16 cellular contexts compared by ENCODE assay signal in the genomic region with DNA sequence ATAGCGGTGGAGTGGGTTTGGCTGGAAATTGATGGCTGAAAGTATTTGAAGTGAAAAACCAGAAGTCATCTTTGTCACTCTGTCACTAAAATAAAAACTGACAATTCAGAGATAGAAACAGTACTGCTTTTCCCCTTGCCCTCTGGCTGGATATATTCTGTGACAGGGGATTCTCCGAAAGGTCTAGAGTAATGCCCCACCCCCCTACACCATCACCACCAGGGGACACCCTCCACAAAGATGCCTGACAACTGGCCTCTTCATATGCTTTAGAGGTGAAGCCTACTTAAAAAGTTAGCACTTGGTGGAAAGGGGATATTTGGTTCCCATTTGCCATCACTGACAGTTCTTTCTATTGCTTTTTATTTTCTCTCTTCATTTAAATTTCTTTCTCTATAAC.
DNase-seq lines count a peak whose midpoint lies in the region; ATAC-seq and TF ChIP-seq lines count a peak whose summit lies in the region.
"Had no signal": no experiment of that assay in that cellular context is flagged by ENCODE, and none has a peak within 500 bp of the region (broad histone marks: within the 10 kb centered on the region; RNA-seq: fewer than 3 reads in every experiment).

No MANE protein-coding gene starts in this region.

- in situ Hi-C loops in gastrocnemius medialis (cut with MboI; ENCODE audit: low sequenced_read_pairs in 4 of 4) = no loop called here

- intact Hi-C loops in gastrocnemius medialis (cut with DNase I; ENCODE audit: low total_unique reads) = no loop called here
- intact Hi-C loops in sigmoid colon (cut with DNase I) = no loop called here

- no peaks in the 10 kb centered on the region for H3K4me1 ChIP-seq in gastrocnemius medialis
- H3K4me1 ChIP-seq in sigmoid colon = no peaks in the 10 kb centered on the region
- H3K4me1 ChIP-seq: upper lobe of left lung had no signal

- H3K4me3 ChIP-seq in GM12864 (ENCODE audit: low read depth, low read length) = no peak overlapping the region
- no peak overlapping the region for H3K4me3 ChIP-seq in NB4 (ENCODE audit: low read depth, low read length)
- H3K4me3 ChIP-seq in choroid plexus epithelial cell (ENCODE audit: low read depth, low read length) = no peak overlapping the region
- H3K4me3 ChIP-seq in gastrocnemius medialis = no peak overlapping the region
- no peak overlapping the region for H3K4me3 ChIP-seq in sigmoid colon
- H3K4me3 ChIP-seq: upper lobe of left lung had no signal

- ATAC-seq in gastrocnemius medialis (no peak), GM18502 (IDR thresholded peaks at IDR 0.05; ENCODE audit: poor library complexity, unreplicated experiment) (no peak)
- ATAC-seq: sciatic nerve had no signal

- WGBS in sigmoid colon, 2 donors = 91 to 93% methylated on average over 2 of the region's 2 CpGs

- TF ChIP-seq CTCF in 22Rv1 (IDR thresholded peaks at IDR 0.05) (peak; percentile 9; the same call in 1 of the 2 replicates), GM12864 (IDR thresholded peaks at IDR 0.05; ENCODE audit: low read depth, low read length, missing control alignments) (peak; percentile 23), NB4 (IDR thresholded peaks at IDR 0.05; ENCODE audit: low read depth, low read length) (no peak), choroid plexus epithelial cell (conservative IDR thresholded peaks at IDR 0.05; ENCODE audit: low read depth, low read length) (peak; percentile 38), gastrocnemius medialis (IDR thresholded peaks at IDR 0.05 in 4 of 5, conservative IDR thresholded peaks at IDR 0.05 in 1 of 5) (peak in 1 of 5 experiments; percentile 12), sigmoid colon (IDR thresholded peaks at IDR 0.05) (no peak)

- TF ChIP-seq POLR2A in NB4 (IDR thresholded peaks at IDR 0.05; ENCODE audit: extremely low read depth, insufficient read length) (no peak), gastrocnemius medialis (IDR thresholded peaks at IDR 0.05) (no peak), sigmoid colon (IDR thresholded peaks at IDR 0.05) (no peak)

- H3K36me3 ChIP-seq in gastrocnemius medialis (no peaks in the 10 kb centered on the region), sigmoid colon (no peaks in the 10 kb centered on the region)
- H3K36me3 ChIP-seq: upper lobe of left lung had no signal

- H3K9me3 ChIP-seq in gastrocnemius medialis (no peaks in the 10 kb centered on the region), sigmoid colon (no peaks in the 10 kb centered on the region)
- H3K9me3 ChIP-seq: upper lobe of left lung had no signal

- H3K27ac ChIP-seq in 22Rv1 = no peak overlapping the region
- H3K27ac ChIP-seq in gastrocnemius medialis = no peak overlapping the region
- H3K27ac ChIP-seq in sigmoid colon = no peak overlapping the region
- H3K27ac ChIP-seq: upper lobe of left lung had no signal

- no peaks in the 10 kb centered on the region for H3K27me3 ChIP-seq in gastrocnemius medialis
- no peaks in the 10 kb centered on the region for H3K27me3 ChIP-seq in sigmoid colon
- H3K27me3 ChIP-seq: upper lobe of left lung had no signal

- DNase-seq in GM12864 (ENCODE audit: low read depth) = no peak
- DNase-seq in NB4 (ENCODE audit: low read depth) = peak; percentile 3
- DNase-seq in choroid plexus epithelial cell (ENCODE audit: low read depth) = no peak
- DNase-seq in gastrocnemius medialis = no peak
- no peak for DNase-seq in sigmoid colon
- DNase-seq in NCI-H2227 (lab: John Stamatoyannopoulos, UW; ENCODE audit: unreplicated experiment) = no peak
- DNase-seq: activated CD4-positive, alpha-beta T cell treated with anti-CD3 and anti-CD28 coated beads for 48 hours; cerebellar nuclear complex; glutamatergic neuron; islet precursor cell; NCI-H187; NCI-H748 treated with DMSO at 0.1 percent for 48 hours; upper lobe of left lung had no signal

- TF ChIP-seq EP300 in sigmoid colon (IDR thresholded peaks at IDR 0.05) = no peak

Comparison
In these comparisons a context has a peak if more than half of its experiments do, and no peak if none do; other contexts are left out.
1. CTCF ChIP-seq: peak in 22Rv1 (single experiment), GM12864 (single experiment) and choroid plexus epithelial cell (single experiment); none in NB4 (single experiment) and sigmoid colon (0 of 4).